In genomic region chr10:55734112-55734511, GRCh38 we compare ENCODE assay signal across 29 cellular contexts.
"Had no signal": no experiment of that assay in that cellular context is flagged by ENCODE, and none has a peak within 500 bp of the region (broad histone marks: within the 10 kb centered on the region; RNA-seq: fewer than 3 reads in every experiment).

No MANE protein-coding gene starts in this region.

- H3K4me1 Mint-ChIP-seq: activated naive CD8-positive, alpha-beta T cell treated with anti-CD3 and anti-CD28 coated beads, Interleukin-2, amount 50 U/mL, for 24 hours; activated T-helper 17 cell treated with anti-CD3 and anti-CD28 coated beads, Interleukin-2, amount 50 U/mL, for 72 hours; endodermal cell; mesothelial cell of epicardium; naive B cell; stimulated activated memory B cell treated with anti-CD40 and anti-IgM and Interleukin-4, amounts not matched to agents 10 μg/mL and 1 μg/mL and 100 μg/mL, for 72 hours; stimulated activated naive CD8-positive, alpha-beta T cell treated with anti-CD3 and anti-CD28 coated beads, Interleukin-15, amount 100 ng/mL, for 72 hours had no signal

- H3K36me3 Mint-ChIP-seq: mesothelial cell of epicardium; naive B cell; stimulated activated memory B cell treated with anti-CD40 and anti-IgM and Interleukin-4, amounts not matched to agents 10 μg/mL and 1 μg/mL and 100 μg/mL, for 72 hours; WTC11 had no signal

- DNase-seq: activated CD4-positive, alpha-beta T cell treated with anti-CD3 and anti-CD28 coated beads for 1 hour; activated CD4-positive, alpha-beta T cell treated with anti-CD3 and anti-CD28 coated beads, Interleukin-2, amount 50 U/mL, for 1 hour; activated CD8-positive, alpha-beta T cell treated with anti-CD3 and anti-CD28 coated beads for 36 hours; activated gamma-delta T cell treated with Interleukin-2 at 50 U/mL for 16 hours; activated naive CD4-positive, alpha-beta T cell treated with anti-CD3 and anti-CD28 coated beads, Interleukin-2, amount 50 U/mL, for 16 hours; activated naive CD8-positive, alpha-beta T cell treated with anti-CD3 and anti-CD28 coated beads, Interleukin-2, amount 50 U/mL, for 24 hours; activated T-cell treated with anti-CD3 and anti-CD28 coated beads, Interleukin-2, amount 50 U/mL, for 4 hours; amygdala; central memory CD4-positive, alpha-beta T cell; endodermal cell; foreskin fibroblast; head of caudate nucleus; hippocampal formation; left cardiac atrium; mammary epithelial cell; naive B cell; stimulated activated CD4-positive, alpha-beta T cell treated with anti-CD3 and anti-CD28 coated beads, Interleukin-1b, Interleukin-23, amount 100 ng/mL, for 48 hours; stimulated activated CD4-positive, alpha-beta T cell treated with anti-CD3 and anti-CD28 coated beads, Interleukin-4, amount 100 ng/mL, for 4 hours; stimulated activated CD8-positive, alpha-beta memory T cell treated with anti-CD3 and anti-CD28 coated beads, Interleukin-4, amount 100 ng/mL, for 48 hours; stimulated activated naive CD8-positive, alpha-beta T cell treated with anti-CD3 and anti-CD28 coated beads, Interleukin-15, amount 100 ng/mL, for 72 hours; substantia nigra; T-helper 9 cell; thyroid gland; upper lobe of left lung had no signal

- ATAC-seq: activated CD8-positive, alpha-beta T cell treated with anti-CD3 and anti-CD28 coated beads for 36 hours; activated naive CD8-positive, alpha-beta T cell treated with anti-CD3 and anti-CD28 coated beads, Interleukin-2, amount 50 U/mL, for 24 hours; activated T-cell treated with anti-CD3 and anti-CD28 coated beads, Interleukin-2, amount 50 U/mL, for 4 hours; activated T-helper 17 cell treated with anti-CD3 and anti-CD28 coated beads, Interleukin-2, amount 50 U/mL, for 72 hours; esophagus mucosa; left cardiac atrium; stimulated activated memory B cell treated with anti-CD40 and anti-IgM and Interleukin-4, amounts not matched to agents 10 μg/mL and 1 μg/mL and 100 μg/mL, for 72 hours; stimulated activated naive CD8-positive, alpha-beta T cell treated with anti-CD3 and anti-CD28 coated beads, Interleukin-15, amount 100 ng/mL, for 72 hours; WTC11 had no signal

- H3K27ac Mint-ChIP-seq: activated CD8-positive, alpha-beta T cell treated with anti-CD3 and anti-CD28 coated beads for 36 hours; activated naive CD8-positive, alpha-beta T cell treated with anti-CD3 and anti-CD28 coated beads, Interleukin-2, amount 50 U/mL, for 24 hours; activated T-helper 17 cell treated with anti-CD3 and anti-CD28 coated beads, Interleukin-2, amount 50 U/mL, for 72 hours; endodermal cell; mesothelial cell of epicardium; naive B cell; stimulated activated memory B cell treated with anti-CD40 and anti-IgM and Interleukin-4, amounts not matched to agents 10 μg/mL and 1 μg/mL and 100 μg/mL, for 72 hours; stimulated activated naive CD8-positive, alpha-beta T cell treated with anti-CD3 and anti-CD28 coated beads, Interleukin-15, amount 100 ng/mL, for 72 hours; WTC11 had no signal

- H3K4me3 Mint-ChIP-seq: activated CD8-positive, alpha-beta T cell treated with anti-CD3 and anti-CD28 coated beads for 36 hours; activated naive CD8-positive, alpha-beta T cell treated with anti-CD3 and anti-CD28 coated beads, Interleukin-2, amount 50 U/mL, for 24 hours; activated T-cell treated with anti-CD3 and anti-CD28 coated beads, Interleukin-2, amount 50 U/mL, for 4 hours; activated T-helper 17 cell treated with anti-CD3 and anti-CD28 coated beads, Interleukin-2, amount 50 U/mL, for 72 hours; endodermal cell; mesothelial cell of epicardium; naive B cell; stimulated activated memory B cell treated with anti-CD40 and anti-IgM and Interleukin-4, amounts not matched to agents 10 μg/mL and 1 μg/mL and 100 μg/mL, for 72 hours; stimulated activated naive CD8-positive, alpha-beta T cell treated with anti-CD3 and anti-CD28 coated beads, Interleukin-15, amount 100 ng/mL, for 72 hours; WTC11 had no signal

- H3K27me3 Mint-ChIP-seq: activated CD8-positive, alpha-beta T cell treated with anti-CD3 and anti-CD28 coated beads for 36 hours; activated naive CD8-positive, alpha-beta T cell treated with anti-CD3 and anti-CD28 coated beads, Interleukin-2, amount 50 U/mL, for 24 hours; activated T-helper 17 cell treated with anti-CD3 and anti-CD28 coated beads, Interleukin-2, amount 50 U/mL, for 72 hours; naive B cell; stimulated activated memory B cell treated with anti-CD40 and anti-IgM and Interleukin-4, amounts not matched to agents 10 μg/mL and 1 μg/mL and 100 μg/mL, for 72 hours; stimulated activated naive CD8-positive, alpha-beta T cell treated with anti-CD3 and anti-CD28 coated beads, Interleukin-15, amount 100 ng/mL, for 72 hours had no signal

- H3K9me3 Mint-ChIP-seq: endodermal cell; mesothelial cell of epicardium; stimulated activated memory B cell treated with anti-CD40 and anti-IgM and Interleukin-4, amounts not matched to agents 10 μg/mL and 1 μg/mL and 100 μg/mL, for 72 hours; stimulated activated naive CD8-positive, alpha-beta T cell treated with anti-CD3 and anti-CD28 coated beads, Interleukin-15, amount 100 ng/mL, for 72 hours; WTC11 had no signal
